ENCODE assay signal across 10 cellular contexts in genomic region chr20:44585042-44585968, GRCh38. TPM values are rescaled to one million over a fixed set of nuclear protein-coding genes. Genes with fewer than 3 reads are reported as not detected.
DNase-seq lines count a peak whose midpoint lies in the region; ATAC-seq and TF ChIP-seq lines count a peak whose summit lies in the region.
"Had no signal": no experiment of that assay in that cellular context is flagged by ENCODE, and none has a peak within 500 bp of the region (broad histone marks: within the 10 kb centered on the region; RNA-seq: fewer than 3 reads in every experiment).

No MANE protein-coding gene starts in this region.

- H4K20me1 ChIP-seq in OCI-LY3 (ENCODE audit: insufficient read depth, low read length), result peaks cover 18% of the 10 kb centered on the region

- no peak for ATAC-seq in left cardiac atrium
- ATAC-seq in lung (ENCODE audit: insufficient read depth, low FRiP score), result no peak
- ATAC-seq in HG03520 (IDR thresholded peaks at IDR 0.05; ENCODE audit: unreplicated experiment), result no peak

- H3K9me3 ChIP-seq in right atrium auricular region, result no peaks in the 10 kb centered on the region
- 0 out of 2 replicates have a peak, but pooled peaks cover 3% of the 10 kb centered on the region for H3K9me3 ChIP-seq in OCI-LY3 (ENCODE audit: insufficient read depth, low read length)
- H3K9me3 ChIP-seq in lung (ENCODE audit: control insufficient read depth in 2 of 2, insufficient read depth in 1 of 2, low read length in 1 of 2), result no peaks in the 10 kb centered on the region
- no peaks in the 10 kb centered on the region for H3K9me3 ChIP-seq in uterus

- intact Hi-C loops in left cardiac atrium (cut with DNase I) (no loop called here), uterus (cut with DNase I; ENCODE audit: low total_unique reads) (no loop called here)

- H3K4me2 ChIP-seq in OCI-LY3 (ENCODE audit: low read length), result peak overlapping the region; percentile 96
- H3K4me2 ChIP-seq: KMS-11 had no signal

- H3K4me1 ChIP-seq in right atrium auricular region, result peaks cover 0 to 70% of the 10 kb centered on the region in 2 donors
- H3K4me1 ChIP-seq in OCI-LY3 (ENCODE audit: low read length), result peaks cover 80% of the 10 kb centered on the region
- peaks cover 11 to 45% of the 10 kb centered on the region in 2 donors for H3K4me1 ChIP-seq in lung (ENCODE audit: control insufficient read depth in 2 of 2, insufficient read depth in 2 of 2, low read length in 2 of 2)
- peaks cover 15 to 17% of the 10 kb centered on the region in 2 donors for H3K4me1 ChIP-seq in uterus

- no peak for DNase-seq in right atrium auricular region (ENCODE audit: low spot score)
- DNase-seq in left cardiac atrium, result no peak
- no peak for DNase-seq in lung (ENCODE audit: low spot score)
- DNase-seq in uterus, result no peak
- no peak for DNase-seq in HPDE6-E6E7 (ENCODE audit: extremely low spot score)
- no peak for DNase-seq in GM10266 (ENCODE audit: extremely low spot score)
- DNase-seq: NCI-H69 had no signal

- H3K27me3 ChIP-seq in right atrium auricular region (no peaks in the 10 kb centered on the region), OCI-LY3 (ENCODE audit: low read depth, low read length) (no peaks in the 10 kb centered on the region), lung (ENCODE audit: control insufficient read depth, insufficient read depth) (no peaks in the 10 kb centered on the region), uterus (no peaks in the 10 kb centered on the region)

- TF ChIP-seq CTCF in right atrium auricular region (IDR thresholded peaks at IDR 0.05) (no peak), OCI-LY3 (IDR thresholded peaks at IDR 0.05; ENCODE audit: low read depth, low read length) (no peak), lung (IDR thresholded peaks at IDR 0.05; ENCODE audit: control extremely low read depth, extremely low read depth) (no peak), uterus (IDR thresholded peaks at IDR 0.05) (no peak), GM10266 (IDR thresholded peaks at IDR 0.05; ENCODE audit: control insufficient read depth, insufficient read depth, low read depth, missing control alignments) (no peak)

- peaks cover 96% of the 10 kb centered on the region for H3K79me2 ChIP-seq in OCI-LY3 (ENCODE audit: low read length)

- H3K27ac ChIP-seq in right atrium auricular region, result peak overlapping the region; percentile 92 to 97
- H3K27ac ChIP-seq in OCI-LY3 (ENCODE audit: low read length), result peak overlapping the region; percentile 90
- peak overlapping the region; percentile 15 to 34 for H3K27ac ChIP-seq in lung (ENCODE audit: low read depth in 1 of 2, low read length in 1 of 2)
- peak overlapping the region; percentile 91 to 99 for H3K27ac ChIP-seq in uterus
- H3K27ac ChIP-seq: KMS-11 had no signal

- H3K36me3 ChIP-seq in right atrium auricular region (peaks cover 7% of the 10 kb centered on the region), OCI-LY3 (replicated peaks; ENCODE audit: low read depth, low read length) (peaks cover 62% of the 10 kb centered on the region), lung (ENCODE audit: control insufficient read depth in 2 of 2, insufficient read depth in 2 of 2, low read length in 2 of 2) (peaks cover 3 to 4% of the 10 kb centered on the region in 2 donors), uterus (no peaks in the 10 kb centered on the region)

- peak overlapping the region; percentile 58 to 60 for H3K4me3 ChIP-seq in right atrium auricular region
- H3K4me3 ChIP-seq in OCI-LY3 (ENCODE audit: low read length), result peak overlapping the region; percentile 80
- H3K4me3 ChIP-seq in lung, result no peak overlapping the region
- peak overlapping the region in 1 of 2 donors; percentile 52 for H3K4me3 ChIP-seq in uterus

- WGBS in lung, 2 donors, result 76 to 88% methylated on average over 7 of the region's 7 CpGs

- TF ChIP-seq POLR2A in uterus (IDR thresholded peaks at IDR 0.05), result no peak

- H3K9ac ChIP-seq in OCI-LY3 (ENCODE audit: low read length), result peak overlapping the region; percentile 98
- H3K9ac ChIP-seq: KMS-11 had no signal

- no peak overlapping the region for H2AFZ ChIP-seq in OCI-LY3 (ENCODE audit: low read depth, low read length)

RNA-seq across cellular contexts. Expression of gene PKIG, which starts 2.9 kb away (rescaled TPM):
- total RNA-seq in right atrium auricular region (100 to 1,000 TPM; 237 to 268 TPM), left cardiac atrium (100 to 1,000 TPM; 159 to 182 TPM), lung (10 to 100 TPM; 45.7 to 62.7 TPM), uterus (100 to 1,000 TPM in 3 of 4 donors, 10 to 100 TPM in 1; 67.1 to 250 (median 145) TPM)
- polyA plus RNA-seq in lung, result 10 to 100 TPM; 63.2 to 67.8 TPM

Comparison
In these comparisons a context has a peak if more than half of its experiments do, and no peak if none do; other contexts are left out.
1. H3K27ac ChIP-seq: peak in every context shown above with its lines; median percentile 95 in uterus; 94 in right atrium auricular region; 90 in OCI-LY3; 24 in lung.